ENCODE assay signal across 8 cellular contexts in the genomic region with DNA sequence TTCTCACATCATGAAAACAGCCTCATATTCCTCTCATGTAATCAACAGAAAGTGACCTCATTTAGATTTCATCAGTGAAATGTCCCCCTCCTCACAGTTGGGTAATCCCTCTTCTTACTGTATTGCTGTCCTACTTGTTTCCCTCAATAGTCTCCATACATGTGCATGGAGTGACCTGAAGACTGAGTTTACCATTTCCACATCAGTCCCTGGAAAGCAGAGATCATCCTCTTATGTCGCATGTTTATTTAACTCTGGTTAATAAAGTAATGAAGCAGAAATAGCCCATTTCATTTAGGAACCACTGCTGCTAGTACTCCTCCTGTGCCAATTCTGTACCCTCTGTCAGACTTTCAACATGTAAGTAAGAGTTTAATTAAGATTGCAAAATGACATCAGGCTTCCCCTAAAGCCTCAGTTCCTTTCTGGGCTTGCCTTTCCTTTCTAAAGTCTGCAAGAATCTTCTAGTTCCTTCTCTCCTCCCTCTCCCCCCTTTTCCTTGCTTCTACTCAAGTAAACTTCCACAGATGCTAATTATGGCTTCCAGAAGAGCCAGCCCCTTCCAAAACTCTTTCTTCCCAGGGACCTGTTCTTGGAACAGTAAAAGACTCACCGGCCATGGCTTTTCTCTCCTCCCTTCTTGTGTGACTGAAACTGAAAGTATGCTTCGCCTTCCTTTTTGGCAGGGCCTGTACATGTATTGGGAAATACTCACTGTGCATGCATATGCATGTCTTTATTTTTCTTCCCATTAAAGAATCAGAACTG. TPM values are rescaled to one million over a fixed set of nuclear protein-coding genes. Genes with fewer than 3 reads are reported as not detected.
DNase-seq lines count a peak whose midpoint lies in the region; ATAC-seq and TF ChIP-seq lines count a peak whose summit lies in the region.
"Not testable (repeated sequence)": the region's sequence is repeated elsewhere in the genome, so short reads cannot be mapped to it uniquely, and the experiment has no call there.

A gene (minus strand): TSS at position 651 of the 768 bp plus-strand sequence. CDS start 31 bp downstream, at position 620.

- 1 to 7% methylated on average over 3 of the region's 3 CpGs for WGBS in GM23248 (ENCODE audit: low coverage in 1 of 2, low lambda C conversion rate in 2 of 2, missing lambda C conversion rate in 2 of 2), 2 experiments

- peak within 1 kb of the TSS; percentile 63 for H3K27ac ChIP-seq in GM23248

- H3K36me3 Mint-ChIP-seq in type B pancreatic cell: not testable (repeated sequence)

- H4K20me1 ChIP-seq in GM23248 (ENCODE audit: insufficient read depth): not testable (repeated sequence)

- H3K27me3 Mint-ChIP-seq in type B pancreatic cell: not testable (repeated sequence)

- H2AFZ ChIP-seq in GM23248: peak within 1 kb of the TSS; percentile 79

- not testable (repeated sequence) for H3K27me3 ChIP-seq in GM23248 (replicated peaks; ENCODE audit: insufficient read depth)

- peak; percentile 97 for ATAC-seq in HG03565 (IDR thresholded peaks at IDR 0.05; ENCODE audit: unreplicated experiment)
- ATAC-seq in omental fat pad (ENCODE audit: low FRiP score): peak; percentile 92

- peak within 1 kb of the TSS; percentile 50 for H3K9ac ChIP-seq in GM23248

- H3K9me3 ChIP-seq in GM23248 (ENCODE audit: low read depth): not testable (repeated sequence)

- not testable (repeated sequence) for H3F3A ChIP-seq in GM23248 (ENCODE audit: insufficient read depth)

- TF ChIP-seq CTCF in GM13977 (IDR thresholded peaks at IDR 0.05; ENCODE audit: extremely low read depth, insufficient read depth, missing control alignments); astrocyte of the cerebellum (IDR thresholded peaks at IDR 0.05; ENCODE audit: low read depth, low read length, missing control alignments); omental fat pad (IDR thresholded peaks at IDR 0.05); type B pancreatic cell (conservative IDR thresholded peaks at IDR 0.05): not testable (repeated sequence)

- peak within 1 kb of the TSS; percentile 68 for H3K4me3 ChIP-seq in GM23248
- H3K4me3 ChIP-seq in astrocyte of the cerebellum (ENCODE audit: low read depth, low read length): not testable (repeated sequence)

- H3K4me1 ChIP-seq in GM23248 (ENCODE audit: insufficient read depth): peaks cover 17% of the 10 kb centered on the region

- H3K4me1 Mint-ChIP-seq in type B pancreatic cell (ENCODE audit: unreplicated experiment): not testable (repeated sequence)

- DNase-seq in GM13977 (ENCODE audit: low spot score) (peak; percentile 9), GM23248 (peak; percentile 86), SW480 (ENCODE audit: low spot score) (peak; percentile 4), astrocyte of the cerebellum (ENCODE audit: low read depth) (peak; percentile 62), globus pallidus (ENCODE audit: low spot score) (peak; percentile 31)
- not testable (repeated sequence) for DNase-seq in omental fat pad (ENCODE audit: low spot score); type B pancreatic cell (ENCODE audit: extremely low spot score, unreplicated experiment)

- in situ Hi-C loops in GM13977 (cut with MboI; ENCODE audit: low pct_unique_long_range_greater_than_20kb, low sequenced_read_pairs, unreplicated experiment); GM23248 (cut with MboI); astrocyte of the cerebellum (cut with HindIII; ENCODE audit: low sequenced_read_pairs): not testable (repeated sequence)

- not testable (repeated sequence) for H3K36me3 ChIP-seq in GM23248 (ENCODE audit: low read depth)

- H3K27ac Mint-ChIP-seq in type B pancreatic cell: not testable (repeated sequence)

- peak within 1 kb of the TSS; percentile 93 for H3K4me2 ChIP-seq in GM23248 (ENCODE audit: unreplicated experiment)

- not testable (repeated sequence) for H3K79me2 ChIP-seq in GM23248 (ENCODE audit: insufficient read depth)

- H3K9me3 Mint-ChIP-seq in type B pancreatic cell: not testable (repeated sequence)

- H3K9me2 ChIP-seq in GM23248 (ENCODE audit: insufficient read depth): not testable (repeated sequence)

- H3K4me3 Mint-ChIP-seq in type B pancreatic cell: peak within 1 kb of the TSS; percentile 76

RNA-seq across cellular contexts. Expression of the gene that starts here (rescaled TPM):
- total RNA-seq in GM23248 (2014; rRNA removed; shearing (Covaris generic)): 2.7 and 5.7 TPM in 2 replicates
- polyA plus RNA-seq in GM23248 (2016; fragmentation: Nextera tagmentation; extraction: Ambion mirVana): 9.7 and 9.9 TPM in 2 replicates
- total RNA-seq in omental fat pad (10 to 100 TPM; 12.1 to 28.4 (median 20.8) TPM), type B pancreatic cell (ENCODE audit: low replicate concordance) (13.0 and 13.3 TPM in 2 replicates)
